ENCODE assay signal across 1 cellular context in genomic region chr17:46782250-46782953, GRCh38.
TF ChIP-seq lines count a peak whose summit lies in the region.

No MANE protein-coding gene starts in this region.

TF ChIP-seq in K562, 482 proteins besides CTCF, POLR2A, EP300 and RAD21 (continued from another document and continues in another):
- peak; percentile 69; the same call in 1 of the 2 replicates for TF ChIP-seq ZBTB40 (IDR thresholded peaks at IDR 0.05)
- no peak for TF ChIP-seq ZBTB40 (CRISPR knock-in tag; IDR thresholded peaks at IDR 0.05)
- TF ChIP-seq BCL6 (CRISPR knock-in tag; IDR thresholded peaks at IDR 0.05) = no peak
- no peak for TF ChIP-seq BRF2 (IDR thresholded peaks at IDR 0.05; ENCODE audit: borderline replicate concordance, insufficient read depth, insufficient read length)
- TF ChIP-seq PHF8 (IDR thresholded peaks at IDR 0.05; ENCODE audit: borderline replicate concordance, low read length) = no peak
- no peak for TF ChIP-seq BACH1 (tag; IDR thresholded peaks at IDR 0.05)
- TF ChIP-seq ZNF445 (CRISPR knock-in tag; IDR thresholded peaks at IDR 0.05; ENCODE audit: low read depth) = no peak
- no peak for TF ChIP-seq FUS (optimal IDR thresholded peaks at IDR 0.05; ENCODE audit: low read depth, low read length)
- TF ChIP-seq, protein P1, sequence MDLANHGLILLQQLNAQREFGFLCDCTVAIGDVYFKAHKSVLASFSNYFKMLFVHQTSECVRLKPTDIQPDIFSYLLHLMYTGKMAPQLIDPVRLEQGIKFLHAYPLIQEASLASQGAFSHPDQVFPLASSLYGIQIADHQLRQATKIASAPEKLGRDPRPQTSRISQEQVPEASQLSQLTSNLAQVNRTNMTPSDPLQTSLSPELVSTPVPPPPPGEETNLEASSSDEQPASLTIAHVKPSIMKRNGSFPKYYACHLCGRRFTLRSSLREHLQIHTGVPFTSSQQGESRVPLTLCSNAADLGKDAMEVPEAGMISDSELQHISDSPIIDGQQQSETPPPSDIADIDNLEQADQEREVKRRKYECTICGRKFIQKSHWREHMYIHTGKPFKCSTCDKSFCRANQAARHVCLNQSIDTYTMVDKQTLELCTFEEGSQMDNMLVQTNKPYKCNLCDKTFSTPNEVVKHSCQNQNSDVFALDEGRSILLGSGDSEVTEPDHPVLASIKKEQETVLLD (IDR thresholded peaks at IDR 0.05) = no peak
- no peak for TF ChIP-seq IFI16 (CRISPR knock-in tag; IDR thresholded peaks at IDR 0.05)
- TF ChIP-seq, protein P2, sequence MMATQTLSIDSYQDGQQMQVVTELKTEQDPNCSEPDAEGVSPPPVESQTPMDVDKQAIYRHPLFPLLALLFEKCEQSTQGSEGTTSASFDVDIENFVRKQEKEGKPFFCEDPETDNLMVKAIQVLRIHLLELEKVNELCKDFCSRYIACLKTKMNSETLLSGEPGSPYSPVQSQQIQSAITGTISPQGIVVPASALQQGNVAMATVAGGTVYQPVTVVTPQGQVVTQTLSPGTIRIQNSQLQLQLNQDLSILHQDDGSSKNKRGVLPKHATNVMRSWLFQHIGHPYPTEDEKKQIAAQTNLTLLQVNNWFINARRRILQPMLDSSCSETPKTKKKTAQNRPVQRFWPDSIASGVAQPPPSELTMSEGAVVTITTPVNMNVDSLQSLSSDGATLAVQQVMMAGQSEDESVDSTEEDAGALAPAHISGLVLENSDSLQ (IDR thresholded peaks at IDR 0.05) = peak; percentile 63; the same call in 1 of the 2 replicates
- TF ChIP-seq FOXK2 (conservative IDR thresholded peaks at IDR 0.05 in 1 of 2, IDR thresholded peaks at IDR 0.05 in 1 of 2; ENCODE audit: low read depth in 2 of 2) = peak in 1 of 2 experiments; percentile 56; a peak in 1 of 4 replicates
- no peak for TF ChIP-seq RBM17 (IDR thresholded peaks at IDR 0.05; ENCODE audit: borderline replicate concordance, low read depth, low read length)
- TF ChIP-seq ZNF274 (IDR thresholded peaks at IDR 0.05; ENCODE audit: borderline replicate concordance, low read depth, low read length) = no peak
- peak; percentile 79; the same call in 1 of the 2 replicates for TF ChIP-seq ARID2 (IDR thresholded peaks at IDR 0.05)
- no peak for TF ChIP-seq ARHGAP35 (IDR thresholded peaks at IDR 0.05; ENCODE audit: partially characterized antibody)
- no peak for TF ChIP-seq TAL1 (IDR thresholded peaks at IDR 0.05)
- no peak for TF ChIP-seq SUPT5H (IDR thresholded peaks at IDR 0.05)
- no peak for TF ChIP-seq ZEB2 (IDR thresholded peaks at IDR 0.05)
- TF ChIP-seq DACH1 (IDR thresholded peaks at IDR 0.05; ENCODE audit: partially characterized antibody) = no peak
- TF ChIP-seq, protein P3, sequence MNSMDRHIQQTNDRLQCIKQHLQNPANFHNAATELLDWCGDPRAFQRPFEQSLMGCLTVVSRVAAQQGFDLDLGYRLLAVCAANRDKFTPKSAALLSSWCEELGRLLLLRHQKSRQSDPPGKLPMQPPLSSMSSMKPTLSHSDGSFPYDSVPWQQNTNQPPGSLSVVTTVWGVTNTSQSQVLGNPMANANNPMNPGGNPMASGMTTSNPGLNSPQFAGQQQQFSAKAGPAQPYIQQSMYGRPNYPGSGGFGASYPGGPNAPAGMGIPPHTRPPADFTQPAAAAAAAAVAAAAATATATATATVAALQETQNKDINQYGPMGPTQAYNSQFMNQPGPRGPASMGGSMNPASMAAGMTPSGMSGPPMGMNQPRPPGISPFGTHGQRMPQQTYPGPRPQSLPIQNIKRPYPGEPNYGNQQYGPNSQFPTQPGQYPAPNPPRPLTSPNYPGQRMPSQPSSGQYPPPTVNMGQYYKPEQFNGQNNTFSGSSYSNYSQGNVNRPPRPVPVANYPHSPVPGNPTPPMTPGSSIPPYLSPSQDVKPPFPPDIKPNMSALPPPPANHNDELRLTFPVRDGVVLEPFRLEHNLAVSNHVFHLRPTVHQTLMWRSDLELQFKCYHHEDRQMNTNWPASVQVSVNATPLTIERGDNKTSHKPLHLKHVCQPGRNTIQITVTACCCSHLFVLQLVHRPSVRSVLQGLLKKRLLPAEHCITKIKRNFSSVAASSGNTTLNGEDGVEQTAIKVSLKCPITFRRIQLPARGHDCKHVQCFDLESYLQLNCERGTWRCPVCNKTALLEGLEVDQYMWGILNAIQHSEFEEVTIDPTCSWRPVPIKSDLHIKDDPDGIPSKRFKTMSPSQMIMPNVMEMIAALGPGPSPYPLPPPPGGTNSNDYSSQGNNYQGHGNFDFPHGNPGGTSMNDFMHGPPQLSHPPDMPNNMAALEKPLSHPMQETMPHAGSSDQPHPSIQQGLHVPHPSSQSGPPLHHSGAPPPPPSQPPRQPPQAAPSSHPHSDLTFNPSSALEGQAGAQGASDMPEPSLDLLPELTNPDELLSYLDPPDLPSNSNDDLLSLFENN (IDR thresholded peaks at IDR 0.05; ENCODE audit: low read depth in 2 of 2, low read length in 2 of 2) = no peak
- no peak for TF ChIP-seq E2F3 (CRISPR knock-in tag; IDR thresholded peaks at IDR 0.05)
- TF ChIP-seq EZH2 (IDR thresholded peaks at IDR 0.05; ENCODE audit: borderline replicate concordance, low read depth, low read length) = no peak
- no peak for TF ChIP-seq NFIC (IDR thresholded peaks at IDR 0.05)
- TF ChIP-seq TRIM24 (IDR thresholded peaks at IDR 0.05) = no peak
- TF ChIP-seq, protein P4, sequence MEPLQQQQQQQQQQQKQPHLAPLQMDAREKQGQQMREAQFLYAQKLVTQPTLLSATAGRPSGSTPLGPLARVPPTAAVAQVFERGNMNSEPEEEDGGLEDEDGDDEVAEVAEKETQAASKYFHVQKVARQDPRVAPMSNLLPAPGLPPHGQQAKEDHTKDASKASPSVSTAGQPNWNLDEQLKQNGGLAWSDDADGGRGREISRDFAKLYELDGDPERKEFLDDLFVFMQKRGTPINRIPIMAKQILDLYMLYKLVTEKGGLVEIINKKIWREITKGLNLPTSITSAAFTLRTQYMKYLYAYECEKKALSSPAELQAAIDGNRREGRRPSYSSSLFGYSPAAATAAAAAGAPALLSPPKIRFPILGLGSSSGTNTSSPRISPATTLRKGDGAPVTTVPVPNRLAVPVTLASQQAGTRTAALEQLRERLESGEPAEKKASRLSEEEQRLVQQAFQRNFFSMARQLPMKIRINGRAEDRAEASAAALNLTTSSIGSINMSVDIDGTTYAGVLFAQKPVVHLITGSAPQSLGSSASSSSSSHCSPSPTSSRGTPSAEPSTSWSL (CRISPR knock-in tag; IDR thresholded peaks at IDR 0.05; ENCODE audit: borderline replicate concordance) = no peak
- TF ChIP-seq TCF3 (CRISPR knock-in tag; IDR thresholded peaks at IDR 0.05) = no peak
- no peak for TF ChIP-seq SMAD3 (CRISPR knock-in tag; conservative IDR thresholded peaks at IDR 0.05)
- TF ChIP-seq ILK (tag; IDR thresholded peaks at IDR 0.05; ENCODE audit: borderline replicate concordance, low read depth) = no peak
- no peak for TF ChIP-seq REST (CRISPR knock-in tag; IDR thresholded peaks at IDR 0.05; ENCODE audit: low read depth)
- no peak for TF ChIP-seq XRCC3 (IDR thresholded peaks at IDR 0.05)
- no peak for TF ChIP-seq ZNF41 (CRISPR knock-in tag; conservative IDR thresholded peaks at IDR 0.05)
- TF ChIP-seq TFAM (CRISPR knock-in tag; conservative IDR thresholded peaks at IDR 0.05) = no peak
- TF ChIP-seq SRSF7 (optimal IDR thresholded peaks at IDR 0.05; ENCODE audit: low read depth, low read length) = no peak
- no peak for TF ChIP-seq DMBX1 (CRISPR knock-in tag; IDR thresholded peaks at IDR 0.05; ENCODE audit: borderline replicate concordance)
- no peak for TF ChIP-seq HMBOX1 (IDR thresholded peaks at IDR 0.05)
